In the genomic region with DNA sequence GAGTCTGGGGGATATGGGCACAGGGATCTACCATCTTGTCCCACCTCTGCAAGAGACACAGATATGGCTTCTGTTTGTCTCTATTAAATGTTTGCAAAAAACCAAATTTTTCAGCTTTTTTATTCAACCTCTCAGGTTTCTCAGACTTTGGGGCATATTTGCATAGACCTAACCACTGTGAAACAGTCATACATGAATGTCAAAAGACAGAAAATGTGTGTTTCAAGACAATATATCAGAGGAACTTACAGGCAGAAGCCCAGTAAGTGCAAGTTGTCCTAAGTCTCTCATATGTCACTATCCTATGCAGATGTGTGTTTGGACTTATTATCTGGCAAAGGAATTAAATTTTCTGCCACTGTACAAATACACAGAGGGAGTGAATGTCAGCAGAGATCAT, we compare ENCODE assay signal across 36 cellular contexts.
"Had no signal": no experiment of that assay in that cellular context is flagged by ENCODE, and none has a peak within 500 bp of the region (broad histone marks: within the 10 kb centered on the region; RNA-seq: fewer than 3 reads in every experiment).

No MANE protein-coding gene starts in this region.

- H3K9me3 Mint-ChIP-seq: activated B cell treated with CpG ODN at 0.5 μM for 24 hours; activated CD4-positive, alpha-beta T cell treated with anti-CD3 and anti-CD28 coated beads, Interleukin-2, amount 10 ng/mL, durations not matched to agents 24 days and 14 days; activated naive CD4-positive, alpha-beta T cell treated with anti-CD3 and anti-CD28 coated beads for 36 hours; activated T-cell treated with anti-CD3 and anti-CD28 coated beads, Interleukin-2, amount 50 U/mL, for 72 hours; activated T-helper 1 cell treated with anti-CD3 and anti-CD28 coated beads, Interleukin-12 subunit alpha, Interleukin-12 subunit beta, Interleukin-2, Interleukin-4 antibody, amounts not matched to agents 30 ng/mL and 10 ng/mL and 1 ng/mL, durations not matched to agents 14 hours and 24 hours and 36 hours; T-helper 1 cell treated with Interleukin-12 subunit alpha and Interleukin-12 subunit beta and Interleukin-4 antibody, amounts not matched to agents 30 μg/mL and 1 μg/mL, for 36 hours had no signal

- H3K36me3 Mint-ChIP-seq: activated CD4-positive, alpha-beta memory T cell treated with anti-CD3 and anti-CD28 coated beads for 36 hours; activated naive CD4-positive, alpha-beta T cell treated with anti-CD3 and anti-CD28 coated beads, Interleukin-2, amount 50 U/mL, for 72 hours; activated naive CD8-positive, alpha-beta T cell treated with anti-CD3 and anti-CD28 coated beads for 36 hours had no signal

- H3K36me3 ChIP-seq: adrenal gland, brain microvascular endothelial cell, breast epithelium had no signal

- FAIRE-seq: astrocyte, TTC549 had no signal

- H3K27ac ChIP-seq: adrenal gland, body of pancreas, brain microvascular endothelial cell, breast epithelium, VCaP had no signal

- H3K27me3 Mint-ChIP-seq: activated B cell treated with CpG ODN at 0.5 μM for 24 hours; activated CD4-positive, alpha-beta memory T cell treated with anti-CD3 and anti-CD28 coated beads for 36 hours; activated CD4-positive, alpha-beta T cell treated with anti-CD3 and anti-CD28 coated beads, Interleukin-2, amount 10 ng/mL, durations not matched to agents 24 days and 14 days; activated CD8-positive, alpha-beta T cell treated with anti-CD3 and anti-CD28 coated beads for 36 hours; activated naive CD8-positive, alpha-beta T cell treated with anti-CD3 and anti-CD28 coated beads for 36 hours; activated T-helper 17 cell treated with anti-CD3 and anti-CD28 coated beads, Interleukin-2, amount 50 U/mL, for 72 hours had no signal

- DNase-seq: activated B cell treated with CpG ODN at 0.5 μM for 24 hours; activated CD4-positive, alpha-beta memory T cell treated with anti-CD3 and anti-CD28 coated beads for 36 hours; activated CD4-positive, alpha-beta T cell treated with anti-CD3 and anti-CD28 coated beads for 4 hours; activated CD4-positive, alpha-beta T cell treated with anti-CD3 and anti-CD28 coated beads, Interleukin-2, amount 10 ng/mL, durations not matched to agents 24 days and 14 days; activated CD4-positive, alpha-beta T cell treated with anti-CD3 and anti-CD28 coated beads, Interleukin-2, amount 50 U/mL, for 1 hour; activated CD4-positive, alpha-beta T cell treated with anti-CD3 and anti-CD28 coated beads, Interleukin-2, amount 50 U/mL, for 4 hours; activated CD4-positive, CD25-positive, alpha-beta regulatory T cell treated with anti-CD3 and anti-CD28 coated beads, Interleukin-2, amount 50 U/mL, for 72 hours; activated CD8-positive, alpha-beta memory T cell treated with anti-CD3 and anti-CD28 coated beads, Interleukin-2, amount 50 U/mL, for 4 hours; activated CD8-positive, alpha-beta T cell treated with anti-CD3 and anti-CD28 coated beads for 36 hours; activated effector memory CD4-positive, alpha-beta T cell treated with anti-CD3 and anti-CD28 coated beads, Interleukin-2, amount 50 U/mL, for 16 hours; activated gamma-delta T cell treated with Interleukin-2 at 50 U/mL for 16 hours; activated naive CD4-positive, alpha-beta T cell; activated naive CD4-positive, alpha-beta T cell treated with anti-CD3 and anti-CD28 coated beads for 36 hours; activated naive CD4-positive, alpha-beta T cell treated with anti-CD3 and anti-CD28 coated beads, Interleukin-2, amount 50 U/mL, for 16 hours; activated naive CD8-positive, alpha-beta T cell treated with anti-CD3 and anti-CD28 coated beads for 36 hours; activated T-cell treated with anti-CD3 and anti-CD28 coated beads for 4 hours; activated T-cell treated with anti-CD3 and anti-CD28 coated beads, Interleukin-2, amount 50 U/mL, for 1 hour; activated T-cell treated with anti-CD3 and anti-CD28 coated beads, Interleukin-2, amount 50 U/mL, for 4 hours; activated T-cell treated with anti-CD3 and anti-CD28 coated beads, Interleukin-2, amount 50 U/mL, for 72 hours; adrenal gland; amniotic stem cell; aorta; body of pancreas; brain microvascular endothelial cell; central memory CD4-positive, alpha-beta T cell; T-helper 2 cell; T-helper 9 cell had no signal

- H3K4me3 ChIP-seq: adrenal gland, body of pancreas, breast epithelium had no signal

- H3K9me3 ChIP-seq: adrenal gland, body of pancreas, breast epithelium had no signal

- H3K4me1 Mint-ChIP-seq: activated B cell treated with CpG ODN at 0.5 μM for 24 hours; activated CD4-positive, alpha-beta T cell treated with anti-CD3 and anti-CD28 coated beads, Interleukin-2, amount 10 ng/mL, durations not matched to agents 24 days and 14 days; activated naive CD8-positive, alpha-beta T cell treated with anti-CD3 and anti-CD28 coated beads for 36 hours; activated T-helper 17 cell treated with anti-CD3 and anti-CD28 coated beads, Interleukin-2, amount 50 U/mL, for 72 hours had no signal

- H3K27ac Mint-ChIP-seq: activated B cell treated with CpG ODN at 0.5 μM for 24 hours; activated CD4-positive, alpha-beta memory T cell treated with anti-CD3 and anti-CD28 coated beads for 36 hours; activated CD4-positive, alpha-beta T cell treated with anti-CD3 and anti-CD28 coated beads, Interleukin-2, amount 10 ng/mL, durations not matched to agents 24 days and 14 days; activated CD8-positive, alpha-beta T cell treated with anti-CD3 and anti-CD28 coated beads for 36 hours; activated naive CD4-positive, alpha-beta T cell treated with anti-CD3 and anti-CD28 coated beads for 36 hours; activated naive CD4-positive, alpha-beta T cell treated with anti-CD3 and anti-CD28 coated beads, Interleukin-2, amount 50 U/mL, for 72 hours; activated naive CD8-positive, alpha-beta T cell treated with anti-CD3 and anti-CD28 coated beads for 36 hours; activated T-cell treated with anti-CD3 and anti-CD28 coated beads, Interleukin-2, amount 50 U/mL, for 72 hours; activated T-helper 1 cell treated with anti-CD3 and anti-CD28 coated beads, Interleukin-12 subunit alpha, Interleukin-12 subunit beta, Interleukin-2, Interleukin-4 antibody, amounts not matched to agents 30 ng/mL and 10 ng/mL and 1 ng/mL, durations not matched to agents 14 hours and 24 hours and 36 hours; activated T-helper 17 cell treated with anti-CD3 and anti-CD28 coated beads, Interleukin-2, amount 50 U/mL, for 72 hours; T-helper 1 cell treated with Interleukin-12 subunit alpha and Interleukin-12 subunit beta and Interleukin-4 antibody, amounts not matched to agents 30 μg/mL and 1 μg/mL, for 36 hours; T-helper 2 cell treated with Interferon-gamma antibody and Interleukin-4, amounts not matched to agents 5 μg/mL and 100 μg/mL, for 36 hours had no signal

- H3K4me3 Mint-ChIP-seq: activated B cell treated with CpG ODN at 0.5 μM for 24 hours; activated CD4-positive, alpha-beta memory T cell treated with anti-CD3 and anti-CD28 coated beads for 36 hours; activated CD4-positive, alpha-beta T cell treated with anti-CD3 and anti-CD28 coated beads, Interleukin-2, amount 10 ng/mL, durations not matched to agents 24 days and 14 days; activated CD8-positive, alpha-beta T cell treated with anti-CD3 and anti-CD28 coated beads for 36 hours; activated naive CD4-positive, alpha-beta T cell treated with anti-CD3 and anti-CD28 coated beads for 36 hours; activated naive CD8-positive, alpha-beta T cell treated with anti-CD3 and anti-CD28 coated beads for 36 hours; activated T-cell treated with anti-CD3 and anti-CD28 coated beads, Interleukin-2, amount 50 U/mL, for 4 hours; activated T-cell treated with anti-CD3 and anti-CD28 coated beads, Interleukin-2, amount 50 U/mL, for 72 hours; activated T-helper 1 cell treated with anti-CD3 and anti-CD28 coated beads, Interleukin-12 subunit alpha, Interleukin-12 subunit beta, Interleukin-2, Interleukin-4 antibody, amounts not matched to agents 30 ng/mL and 10 ng/mL and 1 ng/mL, durations not matched to agents 14 hours and 24 hours and 36 hours; activated T-helper 17 cell treated with anti-CD3 and anti-CD28 coated beads, Interleukin-2, amount 50 U/mL, for 72 hours; T-helper 1 cell treated with Interleukin-12 subunit alpha and Interleukin-12 subunit beta and Interleukin-4 antibody, amounts not matched to agents 30 μg/mL and 1 μg/mL, for 36 hours; T-helper 2 cell treated with Interferon-gamma antibody and Interleukin-4, amounts not matched to agents 5 μg/mL and 100 μg/mL, for 36 hours had no signal

- H3K4me1 ChIP-seq: adrenal gland, body of pancreas, breast epithelium had no signal

- ATAC-seq: activated CD8-positive, alpha-beta T cell treated with anti-CD3 and anti-CD28 coated beads for 36 hours; activated naive CD4-positive, alpha-beta T cell treated with anti-CD3 and anti-CD28 coated beads, Interleukin-2, amount 50 U/mL, for 72 hours; activated T-cell treated with anti-CD3 and anti-CD28 coated beads, Interleukin-2, amount 50 U/mL, for 4 hours; activated T-cell treated with anti-CD3 and anti-CD28 coated beads, Interleukin-2, amount 50 U/mL, for 72 hours; activated T-helper 17 cell treated with anti-CD3 and anti-CD28 coated beads, Interleukin-2, amount 50 U/mL, for 72 hours; body of pancreas had no signal

- H3K27me3 ChIP-seq: adrenal gland, body of pancreas, brain microvascular endothelial cell, breast epithelium had no signal
